In the genomic region with DNA sequence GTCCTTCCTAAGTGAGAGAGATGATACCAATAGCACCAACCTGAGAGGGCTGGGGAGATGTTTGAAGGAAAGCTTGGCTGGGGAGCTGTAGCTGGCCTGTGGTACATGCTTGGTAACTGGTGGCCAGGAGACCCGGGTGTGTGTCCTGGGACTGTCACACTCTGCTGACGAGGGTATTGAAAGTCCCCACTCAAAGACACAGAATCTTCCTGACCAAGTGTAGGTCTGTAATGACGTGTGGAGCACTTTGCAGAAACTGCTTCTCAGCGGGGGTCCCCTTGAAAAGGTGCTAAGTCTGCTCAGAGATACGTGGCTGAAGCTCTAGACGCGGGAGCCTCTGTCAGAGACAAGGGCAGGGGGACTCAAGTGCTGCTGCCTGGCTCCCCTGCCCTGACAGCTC, we compare ENCODE assay signal across 8 cellular contexts.
DNase-seq lines count a peak whose midpoint lies in the region; ATAC-seq, FAIRE-seq and TF ChIP-seq lines count a peak whose summit lies in the region.
"Not testable (repeated sequence)": the region's sequence is repeated elsewhere in the genome, so short reads cannot be mapped to it uniquely, and the experiment has no call there.

No MANE protein-coding gene starts in this region.

- not testable (repeated sequence) for BruUV-seq in GM12878 (replicated peaks; lab: Mats Ljungman, UMichigan)

- H3K4me3 Mint-ChIP-seq in CD8-positive, alpha-beta T cell; activated T-helper 1 cell treated with anti-CD3 and anti-CD28 coated beads, Interleukin-12 subunit alpha, Interleukin-12 subunit beta, Interleukin-2, Interleukin-4 antibody, amounts not matched to agents 30 ng/mL and 10 ng/mL and 1 ng/mL, durations not matched to agents 14 hours and 24 hours and 36 hours; naive thymus-derived CD4-positive, alpha-beta T cell; stimulated activated naive CD8-positive, alpha-beta T cell treated with anti-CD3 and anti-CD28 coated beads, Interleukin-15, amount 100 ng/mL, for 72 hours: not testable (repeated sequence)
- peak overlapping the region; percentile 59 for H3K4me3 Mint-ChIP-seq in activated B cell treated with CpG ODN at 0.5 μM for 24 hours

- not testable (repeated sequence) for H3K27me3 Mint-ChIP-seq in CD8-positive, alpha-beta T cell (ENCODE audit: low read depth); activated B cell treated with CpG ODN at 0.5 μM for 24 hours; activated T-helper 1 cell treated with anti-CD3 and anti-CD28 coated beads, Interleukin-12 subunit alpha, Interleukin-12 subunit beta, Interleukin-2, Interleukin-4 antibody, amounts not matched to agents 30 ng/mL and 10 ng/mL and 1 ng/mL, durations not matched to agents 14 hours and 24 hours and 36 hours (ENCODE audit: insufficient read depth); naive thymus-derived CD4-positive, alpha-beta T cell; stimulated activated naive CD8-positive, alpha-beta T cell treated with anti-CD3 and anti-CD28 coated beads, Interleukin-15, amount 100 ng/mL, for 72 hours

- H3K9me2 ChIP-seq in Karpas-422 (replicated peaks; ENCODE audit: insufficient read depth, low read length) = not testable (repeated sequence)

- peak in 1 of 7 experiments; percentile 30 for DNase-seq in CD8-positive, alpha-beta T cell
- peak; percentile 54 for DNase-seq in Karpas-422
- not testable (repeated sequence) for DNase-seq in activated B cell treated with CpG ODN at 0.5 μM for 24 hours; activated T-helper 1 cell treated with anti-CD3 and anti-CD28 coated beads, Interleukin-12 subunit alpha, Interleukin-12 subunit beta, Interleukin-2, Interleukin-4 antibody, amounts not matched to agents 30 ng/mL and 10 ng/mL and 1 ng/mL, durations not matched to agents 14 hours and 24 hours and 36 hours (ENCODE audit: low spot score); GM12878 (ENCODE audit: low read depth, low spot score); naive thymus-derived CD4-positive, alpha-beta T cell; stimulated activated naive CD8-positive, alpha-beta T cell treated with anti-CD3 and anti-CD28 coated beads, Interleukin-15, amount 100 ng/mL, for 72 hours

- WGBS in GM12878 (ENCODE audit: insufficient coverage, insufficient replicate concordance, low lambda C conversion rate, missing lambda C conversion rate) = 33% methylated on average over 3 of the region's 7 CpGs

- not testable (repeated sequence) for H3K27ac ChIP-seq in CD8-positive, alpha-beta T cell (ENCODE audit: low read depth, low read length); GM12878 (ENCODE audit: control insufficient read depth, insufficient read depth); naive thymus-derived CD4-positive, alpha-beta T cell (ENCODE audit: low read depth, low read length)
- H3K27ac ChIP-seq in Karpas-422 (ENCODE audit: low read length) = peak overlapping the region; percentile 95

- in situ Hi-C loops in GM12878 (cut with MboI) = not testable (repeated sequence)

- not testable (repeated sequence) for TF ChIP-seq EP300 in GM12878 (IDR thresholded peaks at IDR 0.05; ENCODE audit: borderline replicate concordance in 1 of 2, control insufficient read depth in 1 of 2, low read depth in 2 of 2, low read length in 2 of 2)

- not testable (repeated sequence) for H3K27me3 ChIP-seq in CD8-positive, alpha-beta T cell (ENCODE audit: insufficient read depth, low read length); Karpas-422 (ENCODE audit: low read length); GM12878 (replicated peaks in 1 of 2; ENCODE audit: control insufficient read depth in 2 of 2, insufficient read depth in 2 of 2, low read length in 1 of 2); naive thymus-derived CD4-positive, alpha-beta T cell (ENCODE audit: control insufficient read depth in 2 of 2, insufficient read depth in 2 of 2, low read length in 2 of 2)

- RAD21 ChIA-PET in GM12878 (lab: Charles Lee; ENCODE audit: unreplicated experiment) = not testable (repeated sequence)

- H2AFZ ChIP-seq in Karpas-422 (ENCODE audit: low read length); GM12878 (ENCODE audit: control insufficient read depth, low read depth, low read length): not testable (repeated sequence)

- SMC1A ChIA-PET in GM12878 (lab: Charles Lee; ENCODE audit: uncharacterized antibody, unreplicated experiment) = not testable (repeated sequence)

- ATAC-seq in CD8-positive, alpha-beta T cell = peak; percentile 51
- ATAC-seq in GM21529 (IDR thresholded peaks at IDR 0.05; ENCODE audit: unreplicated experiment) (peak; percentile 36), activated B cell treated with CpG ODN at 0.5 μM for 24 hours (ENCODE audit: low read depth) (peak; percentile 28), GM12878 (peak; percentile 28)
- ATAC-seq in naive thymus-derived CD4-positive, alpha-beta T cell = peak; percentile 30
- peak; percentile 18 for ATAC-seq in stimulated activated naive CD8-positive, alpha-beta T cell treated with anti-CD3 and anti-CD28 coated beads, Interleukin-15, amount 100 ng/mL, for 72 hours

- TF ChIP-seq RAD21 in GM12878 (IDR thresholded peaks at IDR 0.05; ENCODE audit: insufficient read depth, low read depth, low read length) = not testable (repeated sequence)

- peaks cover 22% of the 10 kb centered on the region for H3K4me1 Mint-ChIP-seq in CD8-positive, alpha-beta T cell (ENCODE audit: low read depth)
- peaks cover 50% of the 10 kb centered on the region for H3K4me1 Mint-ChIP-seq in activated B cell treated with CpG ODN at 0.5 μM for 24 hours
- H3K4me1 Mint-ChIP-seq in activated T-helper 1 cell treated with anti-CD3 and anti-CD28 coated beads, Interleukin-12 subunit alpha, Interleukin-12 subunit beta, Interleukin-2, Interleukin-4 antibody, amounts not matched to agents 30 ng/mL and 10 ng/mL and 1 ng/mL, durations not matched to agents 14 hours and 24 hours and 36 hours (ENCODE audit: low read depth) = peaks cover 22% of the 10 kb centered on the region
- peaks cover 6 to 39% (median 31%) of the 10 kb centered on the region in 7 donors for H3K4me1 Mint-ChIP-seq in naive thymus-derived CD4-positive, alpha-beta T cell
- peaks cover 49% of the 10 kb centered on the region for H3K4me1 Mint-ChIP-seq in stimulated activated naive CD8-positive, alpha-beta T cell treated with anti-CD3 and anti-CD28 coated beads, Interleukin-15, amount 100 ng/mL, for 72 hours

- CTCF ChIA-PET in CD8-positive, alpha-beta T cell (lab: Charles Lee); activated B cell treated with CpG ODN at 0.5 μM for 24 hours (lab: Charles Lee); GM12878 (lab: Yijun Ruan, JAX); naive thymus-derived CD4-positive, alpha-beta T cell (lab: Charles Lee): not testable (repeated sequence)

- not testable (repeated sequence) for TF ChIP-seq CTCF in CD8-positive, alpha-beta T cell (IDR thresholded peaks at IDR 0.05); activated B cell treated with CpG ODN at 0.5 μM for 24 hours (IDR thresholded peaks at IDR 0.05); GM12878 (IDR thresholded peaks at IDR 0.05 in 2 of 3, conservative IDR thresholded peaks at IDR 0.05 in 1 of 3; ENCODE audit: control insufficient read depth in 2 of 3, extremely low read depth in 1 of 3, insufficient read depth in 1 of 3, low read depth in 3 of 3, low read length in 3 of 3)

- H4K20me1 ChIP-seq in Karpas-422 (ENCODE audit: insufficient read depth, low read depth, low read length); GM12878 (ENCODE audit: control insufficient read depth, insufficient read depth): not testable (repeated sequence)

- not testable (repeated sequence) for H3K9me3 Mint-ChIP-seq in CD8-positive, alpha-beta T cell; activated B cell treated with CpG ODN at 0.5 μM for 24 hours; activated T-helper 1 cell treated with anti-CD3 and anti-CD28 coated beads, Interleukin-12 subunit alpha, Interleukin-12 subunit beta, Interleukin-2, Interleukin-4 antibody, amounts not matched to agents 30 ng/mL and 10 ng/mL and 1 ng/mL, durations not matched to agents 14 hours and 24 hours and 36 hours; naive thymus-derived CD4-positive, alpha-beta T cell; stimulated activated naive CD8-positive, alpha-beta T cell treated with anti-CD3 and anti-CD28 coated beads, Interleukin-15, amount 100 ng/mL, for 72 hours

- FAIRE-seq in GM12878 (lab: Jason Lieb, UNC) = not testable (repeated sequence)

- peak overlapping the region; percentile 95 for H3K27ac Mint-ChIP-seq in CD8-positive, alpha-beta T cell
- H3K27ac Mint-ChIP-seq in activated B cell treated with CpG ODN at 0.5 μM for 24 hours = peak overlapping the region; percentile 94
- H3K27ac Mint-ChIP-seq in activated T-helper 1 cell treated with anti-CD3 and anti-CD28 coated beads, Interleukin-12 subunit alpha, Interleukin-12 subunit beta, Interleukin-2, Interleukin-4 antibody, amounts not matched to agents 30 ng/mL and 10 ng/mL and 1 ng/mL, durations not matched to agents 14 hours and 24 hours and 36 hours = peak overlapping the region; percentile 68
- peak overlapping the region in 6 of 9 donors; percentile 51 to 94 (median 69) for H3K27ac Mint-ChIP-seq in naive thymus-derived CD4-positive, alpha-beta T cell
- H3K27ac Mint-ChIP-seq in stimulated activated naive CD8-positive, alpha-beta T cell treated with anti-CD3 and anti-CD28 coated beads, Interleukin-15, amount 100 ng/mL, for 72 hours = peak overlapping the region in 1 of 2 donors; percentile 78

- peaks cover 38% of the 10 kb centered on the region for H3K79me2 ChIP-seq in Karpas-422 (ENCODE audit: low read length)
- not testable (repeated sequence) for H3K79me2 ChIP-seq in GM12878 (ENCODE audit: control insufficient read depth, insufficient read depth, low read length)

- H3K4me2 ChIP-seq in Karpas-422 (ENCODE audit: low read depth, low read length, poor library complexity, severe bottlenecking) = peak overlapping the region; percentile 59
- H3K4me2 ChIP-seq in GM12878 (ENCODE audit: control insufficient read depth, insufficient read depth) = not testable (repeated sequence)

- not testable (repeated sequence) for H3K4me3 ChIP-seq in CD8-positive, alpha-beta T cell (ENCODE audit: low read depth, low read length); GM12878; naive thymus-derived CD4-positive, alpha-beta T cell (ENCODE audit: low read length)
- H3K4me3 ChIP-seq in Karpas-422 (ENCODE audit: low read length) = peak overlapping the region; percentile 32; the same call in 1 of the 2 replicates

- H3K36me3 ChIP-seq in CD8-positive, alpha-beta T cell (ENCODE audit: insufficient read depth, low read length); Karpas-422 (ENCODE audit: insufficient read depth, low read length); GM12878 (ENCODE audit: control insufficient read depth in 2 of 2, insufficient read depth in 2 of 2, low read length in 1 of 2); naive thymus-derived CD4-positive, alpha-beta T cell (ENCODE audit: control insufficient read depth in 2 of 3, insufficient read depth in 3 of 3, low read length in 3 of 3): not testable (repeated sequence)

- H3K9ac ChIP-seq in Karpas-422 (ENCODE audit: low read length) = peak overlapping the region; percentile 68
- not testable (repeated sequence) for H3K9ac ChIP-seq in GM12878 (ENCODE audit: control insufficient read depth, insufficient read depth, low read length)

- POLR2A ChIA-PET in CD8-positive, alpha-beta T cell (lab: Charles Lee); activated B cell treated with CpG ODN at 0.5 μM for 24 hours (lab: Charles Lee); GM12878 (lab: Charles Lee); naive thymus-derived CD4-positive, alpha-beta T cell (lab: Charles Lee): not testable (repeated sequence)

- H3K4me1 ChIP-seq in CD8-positive, alpha-beta T cell (ENCODE audit: insufficient read depth, low read length); GM12878 (ENCODE audit: control insufficient read depth, insufficient read depth, low read length): not testable (repeated sequence)
- peaks cover 63% of the 10 kb centered on the region for H3K4me1 ChIP-seq in Karpas-422 (ENCODE audit: low read length)
- peaks cover 10 to 15% of the 10 kb centered on the region in 2 donors for H3K4me1 ChIP-seq in naive thymus-derived CD4-positive, alpha-beta T cell (ENCODE audit: control insufficient read depth in 2 of 2, insufficient read depth in 2 of 2, low read length in 2 of 2)

- not testable (repeated sequence) for H3K9me3 ChIP-seq in CD8-positive, alpha-beta T cell (ENCODE audit: low read length); Karpas-422 (ENCODE audit: low read length); GM12878 (replicated peaks; ENCODE audit: control insufficient read depth, insufficient read depth, low read length); naive thymus-derived CD4-positive, alpha-beta T cell (ENCODE audit: control insufficient read depth in 2 of 3, low read length in 3 of 3)

- intact Hi-C loops in CD8-positive, alpha-beta T cell (cut with DNase I, micrococcal nuclease); activated B cell treated with CpG ODN at 0.5 μM for 24 hours (cut with micrococcal nuclease); activated T-helper 1 cell treated with anti-CD3 and anti-CD28 coated beads, Interleukin-12 subunit alpha, Interleukin-12 subunit beta, Interleukin-2, Interleukin-4 antibody, amounts not matched to agents 30 ng/mL and 10 ng/mL and 1 ng/mL, durations not matched to agents 14 hours and 24 hours and 36 hours (cut with micrococcal nuclease); GM12878 (cut with micrococcal nuclease; ENCODE audit: unreplicated experiment); naive thymus-derived CD4-positive, alpha-beta T cell (cut with micrococcal nuclease): not testable (repeated sequence)

- not testable (repeated sequence) for H3K36me3 Mint-ChIP-seq in CD8-positive, alpha-beta T cell; activated B cell treated with CpG ODN at 0.5 μM for 24 hours (ENCODE audit: low read depth)
- H3K36me3 Mint-ChIP-seq in activated T-helper 1 cell treated with anti-CD3 and anti-CD28 coated beads, Interleukin-12 subunit alpha, Interleukin-12 subunit beta, Interleukin-2, Interleukin-4 antibody, amounts not matched to agents 30 ng/mL and 10 ng/mL and 1 ng/mL, durations not matched to agents 14 hours and 24 hours and 36 hours (ENCODE audit: low read depth) = peaks cover 21% of the 10 kb centered on the region
- H3K36me3 Mint-ChIP-seq in naive thymus-derived CD4-positive, alpha-beta T cell = peaks cover 0 to 20% (median 0%) of the 10 kb centered on the region in 5 donors

- not testable (repeated sequence) for TF ChIP-seq POLR2A in GM12878 (IDR thresholded peaks at IDR 0.05; ENCODE audit: low read depth, low read length)
